ENCODE assay signal across 1 cellular context in the genomic region with DNA sequence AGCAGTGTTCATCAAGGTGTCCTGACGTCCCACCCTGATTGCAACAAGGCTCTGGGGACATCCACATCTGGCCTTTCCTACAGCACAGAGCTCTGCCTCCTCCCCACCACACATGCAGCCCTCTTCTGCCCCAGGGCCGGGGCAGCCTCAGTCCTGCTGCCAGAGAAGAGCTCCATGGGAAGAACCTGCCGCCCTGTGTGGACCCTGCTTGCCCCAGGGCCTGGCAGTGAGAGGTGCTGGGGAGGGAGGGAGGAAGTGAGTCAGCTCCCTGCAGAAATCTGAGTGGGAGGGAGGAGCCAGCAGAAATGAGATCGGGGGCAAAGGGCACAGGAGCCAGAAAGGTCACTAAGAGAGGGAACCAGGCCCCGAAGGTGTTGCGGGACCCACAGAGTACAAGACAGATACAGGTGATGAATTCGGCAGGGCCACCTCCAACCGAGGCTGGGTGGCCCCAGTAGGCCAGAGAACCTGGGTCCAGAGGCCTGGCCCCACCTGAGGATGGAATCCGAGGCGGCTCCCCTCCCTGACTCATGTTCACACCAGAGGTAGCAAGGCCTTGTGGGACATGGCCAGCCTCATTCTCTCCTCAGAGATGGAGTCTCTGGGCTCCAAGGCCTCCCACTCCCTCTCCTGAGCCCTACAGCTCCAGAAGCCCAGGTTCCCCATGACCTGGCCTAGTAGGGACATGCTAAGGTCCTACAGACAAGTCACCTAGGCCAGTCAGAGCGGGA.
TF ChIP-seq lines count a peak whose summit lies in the region.

No MANE protein-coding gene starts in this region.

TF ChIP-seq in K562, 482 proteins besides CTCF, POLR2A, EP300 and RAD21 (continued from another document and continues in another):
- TF ChIP-seq, protein P1, sequence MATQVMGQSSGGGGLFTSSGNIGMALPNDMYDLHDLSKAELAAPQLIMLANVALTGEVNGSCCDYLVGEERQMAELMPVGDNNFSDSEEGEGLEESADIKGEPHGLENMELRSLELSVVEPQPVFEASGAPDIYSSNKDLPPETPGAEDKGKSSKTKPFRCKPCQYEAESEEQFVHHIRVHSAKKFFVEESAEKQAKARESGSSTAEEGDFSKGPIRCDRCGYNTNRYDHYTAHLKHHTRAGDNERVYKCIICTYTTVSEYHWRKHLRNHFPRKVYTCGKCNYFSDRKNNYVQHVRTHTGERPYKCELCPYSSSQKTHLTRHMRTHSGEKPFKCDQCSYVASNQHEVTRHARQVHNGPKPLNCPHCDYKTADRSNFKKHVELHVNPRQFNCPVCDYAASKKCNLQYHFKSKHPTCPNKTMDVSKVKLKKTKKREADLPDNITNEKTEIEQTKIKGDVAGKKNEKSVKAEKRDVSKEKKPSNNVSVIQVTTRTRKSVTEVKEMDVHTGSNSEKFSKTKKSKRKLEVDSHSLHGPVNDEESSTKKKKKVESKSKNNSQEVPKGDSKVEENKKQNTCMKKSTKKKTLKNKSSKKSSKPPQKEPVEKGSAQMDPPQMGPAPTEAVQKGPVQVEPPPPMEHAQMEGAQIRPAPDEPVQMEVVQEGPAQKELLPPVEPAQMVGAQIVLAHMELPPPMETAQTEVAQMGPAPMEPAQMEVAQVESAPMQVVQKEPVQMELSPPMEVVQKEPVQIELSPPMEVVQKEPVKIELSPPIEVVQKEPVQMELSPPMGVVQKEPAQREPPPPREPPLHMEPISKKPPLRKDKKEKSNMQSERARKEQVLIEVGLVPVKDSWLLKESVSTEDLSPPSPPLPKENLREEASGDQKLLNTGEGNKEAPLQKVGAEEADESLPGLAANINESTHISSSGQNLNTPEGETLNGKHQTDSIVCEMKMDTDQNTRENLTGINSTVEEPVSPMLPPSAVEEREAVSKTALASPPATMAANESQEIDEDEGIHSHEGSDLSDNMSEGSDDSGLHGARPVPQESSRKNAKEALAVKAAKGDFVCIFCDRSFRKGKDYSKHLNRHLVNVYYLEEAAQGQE (CRISPR knock-in tag; IDR thresholded peaks at IDR 0.05; ENCODE audit: low read depth) = no peak
- TF ChIP-seq SMAD3 (CRISPR knock-in tag; conservative IDR thresholded peaks at IDR 0.05) = no peak
- TF ChIP-seq, protein P2, sequence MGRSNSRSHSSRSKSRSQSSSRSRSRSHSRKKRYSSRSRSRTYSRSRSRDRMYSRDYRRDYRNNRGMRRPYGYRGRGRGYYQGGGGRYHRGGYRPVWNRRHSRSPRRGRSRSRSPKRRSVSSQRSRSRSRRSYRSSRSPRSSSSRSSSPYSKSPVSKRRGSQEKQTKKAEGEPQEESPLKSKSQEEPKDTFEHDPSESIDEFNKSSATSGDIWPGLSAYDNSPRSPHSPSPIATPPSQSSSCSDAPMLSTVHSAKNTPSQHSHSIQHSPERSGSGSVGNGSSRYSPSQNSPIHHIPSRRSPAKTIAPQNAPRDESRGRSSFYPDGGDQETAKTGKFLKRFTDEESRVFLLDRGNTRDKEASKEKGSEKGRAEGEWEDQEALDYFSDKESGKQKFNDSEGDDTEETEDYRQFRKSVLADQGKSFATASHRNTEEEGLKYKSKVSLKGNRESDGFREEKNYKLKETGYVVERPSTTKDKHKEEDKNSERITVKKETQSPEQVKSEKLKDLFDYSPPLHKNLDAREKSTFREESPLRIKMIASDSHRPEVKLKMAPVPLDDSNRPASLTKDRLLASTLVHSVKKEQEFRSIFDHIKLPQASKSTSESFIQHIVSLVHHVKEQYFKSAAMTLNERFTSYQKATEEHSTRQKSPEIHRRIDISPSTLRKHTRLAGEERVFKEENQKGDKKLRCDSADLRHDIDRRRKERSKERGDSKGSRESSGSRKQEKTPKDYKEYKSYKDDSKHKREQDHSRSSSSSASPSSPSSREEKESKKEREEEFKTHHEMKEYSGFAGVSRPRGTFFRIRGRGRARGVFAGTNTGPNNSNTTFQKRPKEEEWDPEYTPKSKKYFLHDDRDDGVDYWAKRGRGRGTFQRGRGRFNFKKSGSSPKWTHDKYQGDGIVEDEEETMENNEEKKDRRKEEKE (IDR thresholded peaks at IDR 0.05; ENCODE audit: borderline replicate concordance in 1 of 2, control insufficient read depth in 1 of 2, low read depth in 2 of 2, low read length in 1 of 2) = no peak
- TF ChIP-seq, protein P3, sequence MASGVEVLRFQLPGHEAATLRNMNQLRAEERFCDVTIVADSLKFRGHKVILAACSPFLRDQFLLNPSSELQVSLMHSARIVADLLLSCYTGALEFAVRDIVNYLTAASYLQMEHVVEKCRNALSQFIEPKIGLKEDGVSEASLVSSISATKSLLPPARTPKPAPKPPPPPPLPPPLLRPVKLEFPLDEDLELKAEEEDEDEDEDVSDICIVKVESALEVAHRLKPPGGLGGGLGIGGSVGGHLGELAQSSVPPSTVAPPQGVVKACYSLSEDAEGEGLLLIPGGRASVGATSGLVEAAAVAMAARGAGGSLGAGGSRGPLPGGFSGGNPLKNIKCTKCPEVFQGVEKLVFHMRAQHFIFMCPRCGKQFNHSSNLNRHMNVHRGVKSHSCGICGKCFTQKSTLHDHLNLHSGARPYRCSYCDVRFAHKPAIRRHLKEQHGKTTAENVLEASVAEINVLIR (CRISPR knock-in tag; IDR thresholded peaks at IDR 0.05) = no peak
- TF ChIP-seq, protein P4, sequence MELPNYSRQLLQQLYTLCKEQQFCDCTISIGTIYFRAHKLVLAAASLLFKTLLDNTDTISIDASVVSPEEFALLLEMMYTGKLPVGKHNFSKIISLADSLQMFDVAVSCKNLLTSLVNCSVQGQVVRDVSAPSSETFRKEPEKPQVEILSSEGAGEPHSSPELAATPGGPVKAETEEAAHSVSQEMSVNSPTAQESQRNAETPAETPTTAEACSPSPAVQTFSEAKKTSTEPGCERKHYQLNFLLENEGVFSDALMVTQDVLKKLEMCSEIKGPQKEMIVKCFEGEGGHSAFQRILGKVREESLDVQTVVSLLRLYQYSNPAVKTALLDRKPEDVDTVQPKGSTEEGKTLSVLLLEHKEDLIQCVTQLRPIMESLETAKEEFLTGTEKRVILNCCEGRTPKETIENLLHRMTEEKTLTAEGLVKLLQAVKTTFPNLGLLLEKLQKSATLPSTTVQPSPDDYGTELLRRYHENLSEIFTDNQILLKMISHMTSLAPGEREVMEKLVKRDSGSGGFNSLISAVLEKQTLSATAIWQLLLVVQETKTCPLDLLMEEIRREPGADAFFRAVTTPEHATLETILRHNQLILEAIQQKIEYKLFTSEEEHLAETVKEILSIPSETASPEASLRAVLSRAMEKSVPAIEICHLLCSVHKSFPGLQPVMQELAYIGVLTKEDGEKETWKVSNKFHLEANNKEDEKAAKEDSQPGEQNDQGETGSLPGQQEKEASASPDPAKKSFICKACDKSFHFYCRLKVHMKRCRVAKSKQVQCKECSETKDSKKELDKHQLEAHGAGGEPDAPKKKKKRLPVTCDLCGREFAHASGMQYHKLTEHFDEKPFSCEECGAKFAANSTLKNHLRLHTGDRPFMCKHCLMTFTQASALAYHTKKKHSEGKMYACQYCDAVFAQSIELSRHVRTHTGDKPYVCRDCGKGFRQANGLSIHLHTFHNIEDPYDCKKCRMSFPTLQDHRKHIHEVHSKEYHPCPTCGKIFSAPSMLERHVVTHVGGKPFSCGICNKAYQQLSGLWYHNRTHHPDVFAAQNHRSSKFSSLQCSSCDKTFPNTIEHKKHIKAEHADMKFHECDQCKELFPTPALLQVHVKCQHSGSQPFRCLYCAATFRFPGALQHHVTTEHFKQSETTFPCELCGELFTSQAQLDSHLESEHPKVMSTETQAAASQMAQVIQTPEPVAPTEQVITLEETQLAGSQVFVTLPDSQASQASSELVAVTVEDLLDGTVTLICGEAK (IDR thresholded peaks at IDR 0.05) = no peak
- TF ChIP-seq, protein P4 (CRISPR knock-in tag; IDR thresholded peaks at IDR 0.05) = no peak
- TF ChIP-seq ARID2 (IDR thresholded peaks at IDR 0.05) = no peak
- no peak for TF ChIP-seq TEAD4 (IDR thresholded peaks at IDR 0.05; ENCODE audit: low read length)
- no peak for TF ChIP-seq TEAD4 (CRISPR knock-in tag; IDR thresholded peaks at IDR 0.05; ENCODE audit: borderline replicate concordance)
- TF ChIP-seq XRCC5 (IDR thresholded peaks at IDR 0.05; ENCODE audit: low read depth, low read length) = no peak
- TF ChIP-seq, protein P5, sequence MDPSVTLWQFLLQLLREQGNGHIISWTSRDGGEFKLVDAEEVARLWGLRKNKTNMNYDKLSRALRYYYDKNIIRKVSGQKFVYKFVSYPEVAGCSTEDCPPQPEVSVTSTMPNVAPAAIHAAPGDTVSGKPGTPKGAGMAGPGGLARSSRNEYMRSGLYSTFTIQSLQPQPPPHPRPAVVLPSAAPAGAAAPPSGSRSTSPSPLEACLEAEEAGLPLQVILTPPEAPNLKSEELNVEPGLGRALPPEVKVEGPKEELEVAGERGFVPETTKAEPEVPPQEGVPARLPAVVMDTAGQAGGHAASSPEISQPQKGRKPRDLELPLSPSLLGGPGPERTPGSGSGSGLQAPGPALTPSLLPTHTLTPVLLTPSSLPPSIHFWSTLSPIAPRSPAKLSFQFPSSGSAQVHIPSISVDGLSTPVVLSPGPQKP (CRISPR knock-in tag; IDR thresholded peaks at IDR 0.05) = no peak
- TF ChIP-seq MEF2A (IDR thresholded peaks at IDR 0.05; ENCODE audit: control insufficient read depth, low read depth, low read length) = no peak
- TF ChIP-seq PHF21A (IDR thresholded peaks at IDR 0.05; ENCODE audit: borderline replicate concordance, low read depth) = peak; percentile 72; the same call in 1 of the 2 replicates
- TF ChIP-seq NR1H2 (CRISPR knock-in tag; IDR thresholded peaks at IDR 0.05) = no peak
- no peak for TF ChIP-seq U2AF1 (optimal IDR thresholded peaks at IDR 0.05; ENCODE audit: low read depth, low read length)
- TF ChIP-seq, protein P6, sequence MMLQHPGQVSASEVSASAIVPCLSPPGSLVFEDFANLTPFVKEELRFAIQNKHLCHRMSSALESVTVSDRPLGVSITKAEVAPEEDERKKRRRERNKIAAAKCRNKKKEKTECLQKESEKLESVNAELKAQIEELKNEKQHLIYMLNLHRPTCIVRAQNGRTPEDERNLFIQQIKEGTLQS (IDR thresholded peaks at IDR 0.05) = peak; percentile 77
- TF ChIP-seq, protein P6 (CRISPR knock-in tag; conservative IDR thresholded peaks at IDR 0.05) = no peak
- TF ChIP-seq ZNF3 (CRISPR knock-in tag; IDR thresholded peaks at IDR 0.05) = no peak
- TF ChIP-seq BRD9 (IDR thresholded peaks at IDR 0.05; ENCODE audit: low read depth, partially characterized antibody) = no peak
- TF ChIP-seq RNF2 (IDR thresholded peaks at IDR 0.05) = no peak
- TF ChIP-seq, protein P7, sequence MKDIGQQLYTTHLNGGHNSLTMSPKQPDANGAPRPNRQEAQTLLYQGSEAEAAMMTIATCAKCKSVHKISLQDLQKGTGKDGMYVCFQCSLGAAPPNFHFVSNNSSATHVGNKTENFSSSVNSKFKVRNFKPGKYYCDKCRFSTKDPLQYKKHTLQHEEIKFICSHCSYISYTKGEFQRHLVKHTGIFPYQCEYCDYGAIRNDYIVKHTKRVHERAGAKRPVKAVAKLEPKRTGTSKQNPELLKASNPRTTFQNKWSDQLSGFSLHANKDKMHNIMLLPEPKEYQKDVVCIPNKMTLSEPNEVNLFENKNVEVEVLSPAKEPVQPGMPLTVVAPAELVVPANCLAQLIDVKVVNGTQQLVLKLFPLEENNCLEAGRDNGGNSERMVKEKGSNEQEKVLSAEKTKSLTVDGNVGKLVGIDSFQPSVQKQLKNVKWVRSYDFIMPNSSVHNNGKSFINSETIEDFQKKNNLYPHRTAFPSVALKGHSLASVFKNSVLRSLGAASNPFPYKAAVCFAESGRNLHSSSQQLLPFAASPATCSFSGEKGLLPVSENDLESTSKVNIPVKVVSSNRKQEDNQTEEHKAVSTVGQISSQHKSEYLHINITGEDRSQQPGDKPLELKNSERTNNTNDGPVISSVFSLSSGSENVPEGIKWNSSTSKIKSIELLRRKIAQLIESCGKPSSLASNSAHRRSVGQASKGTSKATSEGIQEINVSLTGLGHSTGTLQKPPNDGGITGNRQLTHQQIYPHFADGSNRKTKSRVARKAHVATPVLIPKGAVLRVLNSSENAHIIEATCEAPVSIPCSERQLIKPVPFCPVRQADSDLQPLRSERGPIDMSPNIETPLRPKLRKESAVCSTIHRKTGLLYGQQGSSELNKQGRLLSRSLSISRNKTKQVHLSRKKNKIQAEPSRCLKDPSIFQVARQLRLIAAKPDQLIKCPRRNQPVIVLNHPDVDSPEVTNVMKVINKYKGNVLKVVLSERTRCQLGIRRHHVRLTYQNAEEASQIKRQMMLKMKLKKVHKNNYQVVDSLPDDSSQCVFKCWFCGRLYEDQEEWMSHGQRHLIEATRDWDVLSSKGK (CRISPR knock-in tag; IDR thresholded peaks at IDR 0.05) = no peak
- TF ChIP-seq ZNF347 (CRISPR knock-in tag; IDR thresholded peaks at IDR 0.05; ENCODE audit: low read depth) = no peak
- TF ChIP-seq, protein P8, sequence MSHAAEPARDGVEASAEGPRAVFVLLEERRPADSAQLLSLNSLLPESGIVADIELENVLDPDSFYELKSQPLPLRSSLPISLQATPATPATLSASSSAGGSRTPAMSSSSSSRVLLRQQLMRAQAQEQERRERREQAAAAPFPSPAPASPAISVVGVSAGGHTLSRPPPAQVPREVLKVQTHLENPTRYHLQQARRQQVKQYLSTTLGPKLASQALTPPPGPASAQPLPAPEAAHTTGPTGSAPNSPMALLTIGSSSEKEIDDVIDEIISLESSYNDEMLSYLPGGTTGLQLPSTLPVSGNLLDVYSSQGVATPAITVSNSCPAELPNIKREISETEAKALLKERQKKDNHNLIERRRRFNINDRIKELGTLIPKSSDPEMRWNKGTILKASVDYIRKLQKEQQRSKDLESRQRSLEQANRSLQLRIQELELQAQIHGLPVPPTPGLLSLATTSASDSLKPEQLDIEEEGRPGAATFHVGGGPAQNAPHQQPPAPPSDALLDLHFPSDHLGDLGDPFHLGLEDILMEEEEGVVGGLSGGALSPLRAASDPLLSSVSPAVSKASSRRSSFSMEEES (CRISPR knock-in tag; IDR thresholded peaks at IDR 0.05) = no peak
- TF ChIP-seq RBM14 (IDR thresholded peaks at IDR 0.05; ENCODE audit: borderline replicate concordance, insufficient read depth, low read depth, low read length) = no peak
